In genomic region chr19:55241143-55241934, GRCh38 we compare ENCODE assay signal across 19 cellular contexts. TPM values are rescaled to one million over a fixed set of nuclear protein-coding genes. Genes with fewer than 3 reads are reported as not detected.
"Had no signal": no experiment of that assay in that cellular context is flagged by ENCODE, and none has a peak within 500 bp of the region (broad histone marks: within the 10 kb centered on the region; RNA-seq: fewer than 3 reads in every experiment).

No MANE protein-coding gene starts in this region.

- DNase-seq: effector memory CD4-positive, alpha-beta T cell; gastrocnemius medialis; glutamatergic neuron; islet precursor cell; left ventricle myocardium inferior; mesenchymal stem cell; midbrain; naive B cell; ovary; sigmoid colon; stimulated activated CD4-positive, alpha-beta T cell treated with anti-CD3 and anti-CD28 coated beads, Interleukin-12 subunit alpha, Interleukin-12 subunit beta, amount 100 ng/mL, for 4 hours; stimulated activated naive CD8-positive, alpha-beta T cell treated with anti-CD3 and anti-CD28 coated beads, Interleukin-15, Interleukin-2, amounts not matched to agents 100 U/mL and 50 U/mL, for 24 hours had no signal

- H3K9me3 ChIP-seq: esophagus muscularis mucosa, gastrocnemius medialis, left ventricle myocardium inferior, ovary, right atrium auricular region, sigmoid colon, suprapubic skin, tibial nerve had no signal

- H3K4me1 ChIP-seq: esophagus muscularis mucosa, gastrocnemius medialis, left ventricle myocardium inferior, right atrium auricular region, sigmoid colon, suprapubic skin, tibial nerve had no signal

- H3K4me3 ChIP-seq: esophagus muscularis mucosa, gastrocnemius medialis, left ventricle myocardium inferior, lung, ovary, right atrium auricular region, sigmoid colon, skin epidermis, suprapubic skin, tibial nerve had no signal

- H3K36me3 ChIP-seq: ovary had no signal

- H3K27ac ChIP-seq: epithelial cell of prostate, esophagus muscularis mucosa, gastrocnemius medialis, left ventricle myocardium inferior, ovary, right atrium auricular region, sigmoid colon, skin epidermis, suprapubic skin, tibial nerve had no signal

- H3K27me3 ChIP-seq: esophagus muscularis mucosa, gastrocnemius medialis, ovary, right atrium auricular region, sigmoid colon, suprapubic skin, tibial nerve had no signal

- ATAC-seq: gastrocnemius medialis; stimulated activated naive CD8-positive, alpha-beta T cell treated with anti-CD3 and anti-CD28 coated beads, Interleukin-15, Interleukin-2, amounts not matched to agents 100 U/mL and 50 U/mL, for 24 hours had no signal

RNA-seq across cellular contexts. Expression of gene BRSK1, which starts 42.5 kb away (rescaled TPM):
- total RNA-seq: gastrocnemius medialis had no signal
